ENCODE assay signal across 14 cellular contexts in the genomic region with DNA sequence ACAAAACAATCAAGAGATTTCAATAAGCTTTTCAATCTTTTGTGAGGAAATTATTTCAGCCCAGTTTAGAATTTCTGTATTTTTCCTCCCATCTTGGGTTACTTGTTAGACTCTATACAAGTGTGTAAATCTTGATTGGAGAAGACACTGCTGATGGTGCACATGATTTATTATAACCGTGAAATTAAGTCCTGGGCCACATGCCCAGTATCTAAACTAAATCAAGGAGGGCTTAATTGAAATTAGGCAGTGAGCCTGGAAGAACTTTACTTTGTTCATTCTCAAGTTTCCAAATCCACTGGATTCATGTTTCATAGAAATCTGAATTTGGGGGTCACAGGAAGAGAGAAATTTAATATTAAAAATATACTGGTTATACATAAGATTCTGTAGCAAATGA.
"Had no signal": no experiment of that assay in that cellular context is flagged by ENCODE, and none has a peak within 500 bp of the region (broad histone marks: within the 10 kb centered on the region; RNA-seq: fewer than 3 reads in every experiment).

No MANE protein-coding gene starts in this region.

- DNase-seq: activated CD4-positive, alpha-beta memory T cell treated with anti-CD3 and anti-CD28 coated beads for 36 hours; activated CD4-positive, alpha-beta T cell treated with anti-CD3 and anti-CD28 coated beads for 36 hours; activated effector memory CD4-positive, alpha-beta T cell treated with anti-CD3 and anti-CD28 coated beads, Interleukin-2, amount 50 U/mL, for 16 hours; activated T-cell treated with anti-CD3 and anti-CD28 coated beads, Interleukin-2, amount 50 U/mL, for 48 hours; effector memory CD4-positive, alpha-beta T cell; gastrocnemius medialis; islet precursor cell; left lung; mammary epithelial cell; naive thymus-derived CD8-positive, alpha-beta T cell; stimulated activated CD4-positive, alpha-beta T cell treated with anti-CD3 and anti-CD28 coated beads, Interleukin-12 subunit alpha, Interleukin-12 subunit beta, amount 100 ng/mL, for 4 hours; stimulated activated CD4-positive, alpha-beta T cell treated with anti-CD3 and anti-CD28 coated beads, Interleukin-2, amount 100 ng/mL, for 24 hours; T-helper 2 cell had no signal

- H3K27ac Mint-ChIP-seq: activated CD4-positive, alpha-beta memory T cell treated with anti-CD3 and anti-CD28 coated beads for 36 hours; activated CD4-positive, alpha-beta T cell treated with anti-CD3 and anti-CD28 coated beads for 36 hours; activated naive CD8-positive, alpha-beta T cell; naive thymus-derived CD8-positive, alpha-beta T cell had no signal

- H3K36me3 Mint-ChIP-seq: activated CD4-positive, alpha-beta memory T cell treated with anti-CD3 and anti-CD28 coated beads for 36 hours; activated naive CD8-positive, alpha-beta T cell; naive thymus-derived CD8-positive, alpha-beta T cell had no signal

- ATAC-seq: activated CD4-positive, alpha-beta T cell treated with anti-CD3 and anti-CD28 coated beads for 36 hours; gastrocnemius medialis; left lung; naive thymus-derived CD8-positive, alpha-beta T cell had no signal

- H3K27me3 ChIP-seq: gastrocnemius medialis, left lung had no signal

- H3K4me1 Mint-ChIP-seq: activated CD4-positive, alpha-beta T cell treated with anti-CD3 and anti-CD28 coated beads for 36 hours; naive thymus-derived CD8-positive, alpha-beta T cell had no signal

- H3K36me3 ChIP-seq: gastrocnemius medialis, left lung had no signal

- H3K9me3 ChIP-seq: gastrocnemius medialis, left lung had no signal

- H3K9me3 Mint-ChIP-seq: activated CD4-positive, alpha-beta memory T cell treated with anti-CD3 and anti-CD28 coated beads for 36 hours; naive thymus-derived CD8-positive, alpha-beta T cell had no signal

- H3K4me3 Mint-ChIP-seq: activated CD4-positive, alpha-beta memory T cell treated with anti-CD3 and anti-CD28 coated beads for 36 hours; activated CD4-positive, alpha-beta T cell treated with anti-CD3 and anti-CD28 coated beads for 36 hours; activated naive CD8-positive, alpha-beta T cell; naive thymus-derived CD8-positive, alpha-beta T cell had no signal

- H3K4me1 ChIP-seq: left lung had no signal

- H3K4me3 ChIP-seq: gastrocnemius medialis, left lung had no signal

- H3K27ac ChIP-seq: gastrocnemius medialis, left lung had no signal
